8 cellular contexts compared by ENCODE assay signal in the genomic region with DNA sequence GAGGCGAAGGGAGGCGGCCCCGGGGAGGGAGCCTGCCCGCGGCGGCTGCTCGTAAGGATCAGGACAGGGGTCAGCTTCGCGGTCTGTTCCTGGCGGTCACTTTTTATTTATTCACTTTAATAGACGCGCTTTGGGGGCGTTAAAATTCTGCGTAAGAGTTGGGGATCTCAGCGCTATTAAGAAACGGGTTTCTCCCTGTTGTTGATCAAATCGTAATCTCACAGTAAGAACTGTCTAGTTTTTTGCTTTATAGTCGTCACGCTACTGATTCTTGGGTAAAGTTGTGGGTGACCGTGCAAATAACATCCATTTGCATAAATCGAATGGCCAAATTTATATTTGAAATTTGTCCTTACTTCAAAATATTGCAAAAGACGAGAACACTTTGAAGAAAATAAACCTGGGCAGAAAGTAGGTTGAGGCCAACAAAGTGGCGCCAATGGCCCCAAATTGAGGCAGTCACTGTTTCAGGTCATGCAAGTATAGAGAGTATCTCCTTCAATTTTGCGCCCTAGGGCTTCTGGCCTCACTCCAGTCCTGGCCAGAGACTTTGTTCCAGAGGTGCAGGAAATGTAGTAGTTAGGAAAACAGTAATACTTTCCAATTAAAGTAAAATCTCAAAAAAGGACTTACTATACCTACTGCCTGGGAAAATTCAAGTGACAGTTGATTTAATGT. TPM values are rescaled to one million over a fixed set of nuclear protein-coding genes. Genes with fewer than 3 reads are reported as not detected.
DNase-seq lines count a peak whose midpoint lies in the region; ATAC-seq and TF ChIP-seq lines count a peak whose summit lies in the region.

No MANE protein-coding gene starts in this region.

- H2BK5ac ChIP-seq in trophoblast cell (ENCODE audit: low read depth, low read length, poor library complexity) = peak overlapping the region; percentile 97

- H2BK12ac ChIP-seq in trophoblast cell (ENCODE audit: low read length) = peak overlapping the region; percentile 68

- H3K4me2 ChIP-seq in HCT116 (ENCODE audit: low read length) = peak overlapping the region; percentile 87
- H3K4me2 ChIP-seq in trophoblast cell (ENCODE audit: low read length) = peak overlapping the region; percentile 65

- POLR2A ChIA-PET in HCT116 (lab: Charles Lee) = interaction anchor here (0.6 kb wide), 1 partner anchor 121 kb away, joined by 3 read pairs; no protein-coding TSS in a partner anchor
- POLR2A ChIA-PET in activated CD4-positive, alpha-beta memory T cell treated with anti-CD3 and anti-CD28 coated beads for 36 hours (lab: Charles Lee) = interaction anchor here (0.8 to 2.9 kb wide), 3 partner anchors 28 to 63 kb away, joined by 3 to 16 read pairs (median 4); no protein-coding TSS in a partner anchor

- RAD21 ChIA-PET in HCT116 (lab: Charles Lee; ENCODE audit: low non-redundant PET in 1 of 2, low total read pairs in 2 of 2, uncharacterized antibody in 2 of 2, unreplicated experiment in 2 of 2) = no interaction called here

- H3K14ac ChIP-seq in trophoblast cell (ENCODE audit: low read length) = peak overlapping the region; percentile 99

- peaks cover 3% of the 10 kb centered on the region for H3K27me3 Mint-ChIP-seq in activated CD4-positive, alpha-beta memory T cell treated with anti-CD3 and anti-CD28 coated beads for 36 hours

- H3K9ac ChIP-seq in HCT116 (ENCODE audit: low read length) = peak overlapping the region; percentile 77
- H3K9ac ChIP-seq in trophoblast cell (ENCODE audit: low read length) = peak overlapping the region; percentile 98

- peaks cover 6% of the 10 kb centered on the region for H3K36me3 Mint-ChIP-seq in activated CD4-positive, alpha-beta memory T cell treated with anti-CD3 and anti-CD28 coated beads for 36 hours

- TF ChIP-seq RAD21 in HCT116 (IDR thresholded peaks at IDR 0.05; ENCODE audit: low read depth) = no peak

- H3K27ac Mint-ChIP-seq in activated CD4-positive, alpha-beta memory T cell treated with anti-CD3 and anti-CD28 coated beads for 36 hours = peak overlapping the region; percentile 78

- intact Hi-C loops in HCT116 (cut with micrococcal nuclease) (loop anchor here (2.0 kb wide), 1 partner anchor 62 kb away; the partner anchor contains the start of gene ZBTB2), Right ventricle myocardium superior (cut with DNase I) (no loop called here)
- intact Hi-C loops in activated CD4-positive, alpha-beta memory T cell treated with anti-CD3 and anti-CD28 coated beads for 36 hours (cut with micrococcal nuclease) = loop anchor here (1.0 to 10.0 kb wide), 9 partner anchors 24 to 1530 kb away; partner anchors contain the start of genes FBXO5 and MTHFD1L

- H3K79me1 ChIP-seq in trophoblast cell (ENCODE audit: low read length) = peaks cover 9% of the 10 kb centered on the region

- H3K4me3 ChIP-seq in AG10803 (ENCODE audit: low read length) = peak overlapping the region; percentile 63
- peak overlapping the region; percentile 54 to 84 for H3K4me3 ChIP-seq in HCT116 (replicated peaks in 1 of 2; ENCODE audit: low read depth in 1 of 2, low read length in 2 of 2)
- peak overlapping the region; percentile 94 for H3K4me3 ChIP-seq in trophoblast cell (ENCODE audit: low read depth, low read length)

- H3K4me1 Mint-ChIP-seq in activated CD4-positive, alpha-beta memory T cell treated with anti-CD3 and anti-CD28 coated beads for 36 hours (ENCODE audit: low read depth) = peaks cover 29% of the 10 kb centered on the region

- H3K79me2 ChIP-seq in HCT116 (ENCODE audit: insufficient read depth, low read length) (peaks cover 38% of the 10 kb centered on the region), trophoblast cell (ENCODE audit: control insufficient read depth, insufficient read depth, low read length, poor library complexity) (peaks cover 9% of the 10 kb centered on the region)

- H3K27ac ChIP-seq in HCT116 (ENCODE audit: low read depth, low read length) (peak overlapping the region; percentile 77), trophoblast cell (ENCODE audit: low read depth, low read length) (peak overlapping the region; percentile 99)

- H2AFZ ChIP-seq in HCT116 (ENCODE audit: low read depth, low read length, poor library complexity, severe bottlenecking) (peak overlapping the region; percentile 22), trophoblast cell (ENCODE audit: insufficient read depth, low read length, poor library complexity) (peak overlapping the region; percentile 98)

- no peaks in the 10 kb centered on the region for H3K9me2 ChIP-seq in HCT116 (ENCODE audit: insufficient read depth)

- H3K36me3 ChIP-seq in HCT116 (ENCODE audit: control insufficient read depth in 1 of 2, insufficient read depth in 2 of 2, low read length in 2 of 2) (0 out of 4 replicates have a peak, but pooled peaks cover 0 to 2% of the 10 kb centered on the region in 2 experiments), trophoblast cell (ENCODE audit: control insufficient read depth in 1 of 2, insufficient read depth in 2 of 2, low read length in 2 of 2) (peaks cover 0 to 5% of the 10 kb centered on the region in 2 experiments)

- no peaks in the 10 kb centered on the region for H3K27me3 ChIP-seq in HCT116 (ENCODE audit: insufficient read depth, low read length)
- H3K27me3 ChIP-seq in trophoblast cell (ENCODE audit: insufficient read depth, low read length) = no peaks in the 10 kb centered on the region

- H3K18ac ChIP-seq in trophoblast cell (ENCODE audit: low read length) = peak overlapping the region; percentile 77

- H3K4me1 ChIP-seq in HCT116 (ENCODE audit: control insufficient read depth in 1 of 2, insufficient read depth in 2 of 2, low read length in 2 of 2) (peaks cover 0 to 10% of the 10 kb centered on the region in 2 experiments; a peak in 2 of 4 replicates), trophoblast cell (ENCODE audit: control insufficient read depth in 1 of 2, insufficient read depth in 2 of 2, low read length in 2 of 2) (no peaks in the 10 kb centered on the region)

- peak overlapping the region; percentile 83 for H2AK5ac ChIP-seq in trophoblast cell (ENCODE audit: low read length)

- peak overlapping the region; percentile 94 for H3K4ac ChIP-seq in trophoblast cell (ENCODE audit: low read depth, low read length)

- peak overlapping the region; percentile 94 for H3K4me3 Mint-ChIP-seq in activated CD4-positive, alpha-beta memory T cell treated with anti-CD3 and anti-CD28 coated beads for 36 hours

- ATAC-seq in HCT116 (no peak), Right ventricle myocardium superior (ENCODE audit: poor library complexity) (peak; percentile 43), GM21717 (IDR thresholded peaks at IDR 0.05; ENCODE audit: unreplicated experiment) (no peak), GM21528 (IDR thresholded peaks at IDR 0.05; ENCODE audit: low FRiP score, unreplicated experiment) (no peak)

- TF ChIP-seq POLR2A in HCT116 (IDR thresholded peaks at IDR 0.05; ENCODE audit: borderline replicate concordance, extremely low read depth, insufficient read depth, insufficient read length) = no peak

- DNase-seq in AG10803 (ENCODE audit: low read depth) (peak; percentile 15), HCT116 (ENCODE audit: low read depth, low spot score) (no peak), Right ventricle myocardium superior (peak; percentile 49), trophoblast cell (peak; percentile 27 to 43)
- DNase-seq in activated CD4-positive, alpha-beta memory T cell treated with anti-CD3 and anti-CD28 coated beads for 36 hours = peak; percentile 11
- DNase-seq in activated CD4-positive, alpha-beta T cell treated with anti-CD3 and anti-CD28 coated beads, Interleukin-2, amount 50 U/mL, for 48 hours = no peak

- peak overlapping the region; percentile 97 for H4K12ac ChIP-seq in trophoblast cell (ENCODE audit: low read depth, low read length)

- H4K20me1 ChIP-seq in HCT116 (ENCODE audit: insufficient read depth) = no peaks in the 10 kb centered on the region

- H3K23ac ChIP-seq in trophoblast cell (ENCODE audit: low read length) = no peak overlapping the region

- no peaks in the 10 kb centered on the region for H3K9me3 Mint-ChIP-seq in activated CD4-positive, alpha-beta memory T cell treated with anti-CD3 and anti-CD28 coated beads for 36 hours

- H4K8ac ChIP-seq in trophoblast cell (ENCODE audit: low read depth, low read length) = peak overlapping the region; percentile 98

- TSS peak; percentile 62 for BruUV-seq in HCT116 (replicated peaks; lab: Mats Ljungman, UMichigan)

- peak overlapping the region; percentile 94 for H4K91ac ChIP-seq in trophoblast cell (ENCODE audit: low read depth, low read length)

- H2BK120ac ChIP-seq in trophoblast cell (ENCODE audit: insufficient read depth, low read length, poor library complexity) = peak overlapping the region; percentile 95

- TF ChIP-seq CTCF in AG10803 (conservative IDR thresholded peaks at IDR 0.05; ENCODE audit: low read length) (no peak), HCT116 (IDR thresholded peaks at IDR 0.05 in 2 of 3, conservative IDR thresholded peaks at IDR 0.05 in 1 of 3; ENCODE audit: borderline replicate concordance in 1 of 3, insufficient read depth in 1 of 3, low read depth in 2 of 3, low read length in 2 of 3) (no peak)

- no CpG with 5 or more reads among the region's 24 CpGs for WGBS in trophoblast cell (ENCODE audit: extremely low coverage, insufficient coverage, insufficient read length)

- CTCF ChIA-PET in HCT116 (lab: Charles Lee) = no interaction called here
- CTCF ChIA-PET in activated CD4-positive, alpha-beta memory T cell treated with anti-CD3 and anti-CD28 coated beads for 36 hours (lab: Charles Lee) = interaction anchor here (0.8 to 2.0 kb wide), 3 partner anchors 23 to 74 kb away, joined by 3 to 9 read pairs (median 3); no protein-coding TSS in a partner anchor

- H3K9me3 ChIP-seq in HCT116 (ENCODE audit: control insufficient read depth in 1 of 2, insufficient read depth in 1 of 2, low read depth in 1 of 2, low read length in 2 of 2) (no peaks in the 10 kb centered on the region), trophoblast cell (ENCODE audit: insufficient read depth, low read depth, low read length) (no peaks in the 10 kb centered on the region)

RNA-seq across cellular contexts. Expression of gene RMND1, which starts 1.0 kb away (rescaled TPM):
- 28.0 TPM for total RNA-seq in HCT116 (2021; ENCODE audit: unreplicated experiment)
- polyA plus RNA-seq in HCT116 (2012) = 12.7 and 18.4 TPM in 2 replicates
- total RNA-seq in activated CD4-positive, alpha-beta memory T cell treated with anti-CD3 and anti-CD28 coated beads for 36 hours = 10 to 100 TPM; 22.6 to 23.0 TPM
- 15.5 TPM for total RNA-seq in Right ventricle myocardium superior
- 19.0 and 19.2 TPM in 2 replicates for polyA plus RNA-seq in trophoblast cell (2013)

RNA-seq across cellular contexts. Expression of gene CCDC170, which starts 40.9 kb away (rescaled TPM):
- total RNA-seq in HCT116 (2021; ENCODE audit: unreplicated experiment) (0.12 TPM), Right ventricle myocardium superior (0.65 TPM)
- not detected in 2 replicates for polyA plus RNA-seq in HCT116 (2012)
- total RNA-seq in activated CD4-positive, alpha-beta memory T cell treated with anti-CD3 and anti-CD28 coated beads for 36 hours = not detected
- 0.10 and 0.19 TPM in 2 replicates for polyA plus RNA-seq in trophoblast cell (2013)

Comparison
In these comparisons a context has a peak if more than half of its experiments do, and no peak if none do; other contexts are left out.
1. DNase-seq: peak in AG10803 (single experiment), activated CD4-positive, alpha-beta memory T cell treated with anti-CD3 and anti-CD28 coated beads for 36 hours (single experiment), Right ventricle myocardium superior (single experiment) and trophoblast cell (2 of 2); none in HCT116 (single experiment) and activated CD4-positive, alpha-beta T cell treated with anti-CD3 and anti-CD28 coated beads, Interleukin-2, amount 50 U/mL, for 48 hours (0 of 2).
2. Peak in every context shown above with its lines, with median percentiles within 50 percentile points of each other: H3K4me3 ChIP-seq.